Comparison of ENCODE assay signal across 14 cellular contexts in genomic region chr10:99470327-99470726, GRCh38. TPM values are rescaled to one million over a fixed set of nuclear protein-coding genes. Genes with fewer than 3 reads are reported as not detected.
A peak's percentile ranks its signal among the peaks of the same experiment; 100 is the strongest.
DNase-seq lines count a peak whose midpoint lies in the region; ATAC-seq and TF ChIP-seq lines count a peak whose summit lies in the region.
"Had no signal": no experiment of that assay in that cellular context is flagged by ENCODE, and none has a peak within 500 bp of the region (broad histone marks: within the 10 kb centered on the region; RNA-seq: fewer than 3 reads in every experiment).

No MANE protein-coding gene starts in this region.

- H3K4me2 ChIP-seq in HCT116 (ENCODE audit: low read length) = no peak overlapping the region
- H3K4me2 ChIP-seq in mesenchymal stem cell (ENCODE audit: low read length, poor library complexity, severe bottlenecking) = no peak overlapping the region

- H4K20me1 ChIP-seq in HCT116 (ENCODE audit: insufficient read depth) = no peaks in the 10 kb centered on the region
- H4K20me1 ChIP-seq: BLaER1 had no signal

- TF ChIP-seq RAD21 in HCT116 (IDR thresholded peaks at IDR 0.05; ENCODE audit: low read depth) = no peak

- H3K4me1 ChIP-seq in HCT116 (ENCODE audit: control insufficient read depth in 1 of 2, insufficient read depth in 2 of 2, low read length in 2 of 2) (no peaks in the 10 kb centered on the region), mesenchymal stem cell (ENCODE audit: control insufficient read depth, insufficient read depth, low read depth, low read length) (no peaks in the 10 kb centered on the region), thyroid gland (no peaks in the 10 kb centered on the region)

- no peak overlapping the region for H2BK12ac ChIP-seq in mesenchymal stem cell (ENCODE audit: low read length in 2 of 2)

- H3K23ac ChIP-seq in mesenchymal stem cell (ENCODE audit: low read length in 2 of 2) = no peak overlapping the region

- no peak overlapping the region for H2AFZ ChIP-seq in HCT116 (ENCODE audit: low read depth, low read length, poor library complexity, severe bottlenecking)
- H2AFZ ChIP-seq in mesenchymal stem cell (ENCODE audit: low read depth, low read length) = no peak overlapping the region

- no peak overlapping the region for H3K4ac ChIP-seq in mesenchymal stem cell (ENCODE audit: low read depth in 1 of 2, low read length in 2 of 2)

- WGBS in mesenchymal stem cell = 0% methylated on average over 4 of the region's 5 CpGs
- WGBS in thyroid gland, 2 donors = 19 to 26% methylated on average over 5 of the region's 5 CpGs

- H2BK120ac ChIP-seq in mesenchymal stem cell (ENCODE audit: low read depth, low read length) = no peak overlapping the region

- H4K8ac ChIP-seq in mesenchymal stem cell (ENCODE audit: low read length) = no peak overlapping the region

- peak; percentile 1 for DNase-seq in DMS79 (lab: John Stamatoyannopoulos, UW)
- no peak for DNase-seq in DMS79 treated with DMSO at 0.1 percent for 48 hours (lab: John Stamatoyannopoulos, UW)
- no peak for DNase-seq in HCT116 (ENCODE audit: low read depth, low spot score)
- peak; percentile 29 for DNase-seq in OCI-M1 (lab: John Stamatoyannopoulos, UW)
- peak; percentile 78 for DNase-seq in mesenchymal stem cell
- DNase-seq in NCI-H748 treated with DMSO at 0.1 percent for 48 hours (lab: John Stamatoyannopoulos, UW) = no peak
- no peak for DNase-seq in thyroid gland
- DNase-seq: AML-193, Calu3, DND-41, GDM1, HCEC 1CT had no signal

- H3K36me3 ChIP-seq in HCT116 (ENCODE audit: control insufficient read depth in 1 of 2, insufficient read depth in 2 of 2, low read length in 2 of 2) (no peaks in the 10 kb centered on the region), mesenchymal stem cell (ENCODE audit: control insufficient read depth in 1 of 2, insufficient read depth in 2 of 2, low read depth in 1 of 2, low read length in 2 of 2) (no peaks in the 10 kb centered on the region), thyroid gland (no peaks in the 10 kb centered on the region)
- H3K36me3 ChIP-seq: BLaER1 had no signal

- H3K27me3 ChIP-seq in HCT116 (ENCODE audit: insufficient read depth, low read length) (peaks cover 42% of the 10 kb centered on the region), mesenchymal stem cell (ENCODE audit: control insufficient read depth in 1 of 2, insufficient read depth in 1 of 2, low read length in 2 of 2) (peaks cover 12 to 62% of the 10 kb centered on the region in 2 experiments), thyroid gland (no peaks in the 10 kb centered on the region)
- H3K27me3 ChIP-seq: BLaER1 had no signal

- no peak overlapping the region for H2BK5ac ChIP-seq in mesenchymal stem cell (ENCODE audit: low read depth, low read length, poor library complexity, severe bottlenecking)

- H3K9ac ChIP-seq in HCT116 (ENCODE audit: low read length) (no peak overlapping the region), mesenchymal stem cell (ENCODE audit: low read length) (no peak overlapping the region)
- H3K9ac ChIP-seq: BLaER1 had no signal

- no peaks in the 10 kb centered on the region for H3K9me3 ChIP-seq in HCT116 (ENCODE audit: control insufficient read depth in 1 of 2, insufficient read depth in 1 of 2, low read depth in 1 of 2, low read length in 2 of 2)
- H3K9me3 ChIP-seq in mesenchymal stem cell (ENCODE audit: control insufficient read depth, low read length) = no peaks in the 10 kb centered on the region
- no peaks in the 10 kb centered on the region for H3K9me3 ChIP-seq in thyroid gland
- H3K9me3 ChIP-seq: BLaER1 had no signal

- POLR2A ChIA-PET in HCT116 (lab: Charles Lee) = no interaction called here

- RAD21 ChIA-PET in HCT116 (lab: Charles Lee; ENCODE audit: low non-redundant PET in 1 of 2, low total read pairs in 2 of 2, uncharacterized antibody in 2 of 2, unreplicated experiment in 2 of 2) = no interaction called here

- no TSS peak for BruUV-seq in HCT116 (replicated peaks; lab: Mats Ljungman, UMichigan)

- H3K27ac ChIP-seq in HCT116 (ENCODE audit: low read depth, low read length) = no peak overlapping the region
- H3K27ac ChIP-seq in mesenchymal stem cell (ENCODE audit: low read length, poor library complexity, severe bottlenecking) = no peak overlapping the region
- H3K27ac ChIP-seq in thyroid gland = no peak overlapping the region
- H3K27ac ChIP-seq: 22Rv1, BLaER1 had no signal

- no peak overlapping the region for H3K14ac ChIP-seq in mesenchymal stem cell (ENCODE audit: low read length in 2 of 2)

- no peak overlapping the region for H3K18ac ChIP-seq in mesenchymal stem cell (ENCODE audit: low read depth in 1 of 2, low read length in 2 of 2)

- TF ChIP-seq POLR2A in HCT116 (IDR thresholded peaks at IDR 0.05; ENCODE audit: borderline replicate concordance, extremely low read depth, insufficient read depth, insufficient read length) (no peak), thyroid gland (IDR thresholded peaks at IDR 0.05) (no peak)

- no peak overlapping the region for H2AK5ac ChIP-seq in mesenchymal stem cell (ENCODE audit: low read length, severe bottlenecking)

- no peak overlapping the region for H2BK15ac ChIP-seq in mesenchymal stem cell (ENCODE audit: low read depth, poor library complexity, severe bottlenecking)

- ATAC-seq in HCT116 = peak; percentile 63

- no peak overlapping the region for H4K91ac ChIP-seq in mesenchymal stem cell (ENCODE audit: low read length)

- no peak overlapping the region for H3K4me3 ChIP-seq in HCT116 (replicated peaks in 1 of 2; ENCODE audit: low read depth in 1 of 2, low read length in 2 of 2)
- H3K4me3 ChIP-seq in mesenchymal stem cell (ENCODE audit: insufficient read depth in 1 of 2, low read depth in 1 of 2, low read length in 2 of 2) = no peak overlapping the region
- no peak overlapping the region for H3K4me3 ChIP-seq in thyroid gland (replicated peaks in 1 of 3)
- H3K4me3 ChIP-seq: BLaER1 had no signal

- no peaks in the 10 kb centered on the region for H3K9me2 ChIP-seq in HCT116 (ENCODE audit: insufficient read depth)

- intact Hi-C loops in HCT116 (cut with micrococcal nuclease) (no loop called here), thyroid gland (cut with DNase I) (no loop called here)

- H3K79me1 ChIP-seq in mesenchymal stem cell (replicated peaks; ENCODE audit: low read length, poor library complexity, severe bottlenecking) = no peaks in the 10 kb centered on the region

- no peaks in the 10 kb centered on the region for H3K79me2 ChIP-seq in HCT116 (ENCODE audit: insufficient read depth, low read length)

- TF ChIP-seq CTCF in HCT116 (IDR thresholded peaks at IDR 0.05 in 2 of 3, conservative IDR thresholded peaks at IDR 0.05 in 1 of 3; ENCODE audit: borderline replicate concordance in 1 of 3, insufficient read depth in 1 of 3, low read depth in 2 of 3, low read length in 2 of 3) (no peak), thyroid gland (IDR thresholded peaks at IDR 0.05) (no peak)

- CTCF ChIA-PET in HCT116 (lab: Charles Lee) = interaction anchor here (1.0 to 1.4 kb wide), 2 partner anchors 15 to 34 kb away, joined by 3 to 5 read pairs; no protein-coding TSS in a partner anchor

TF ChIP-seq in HCT116, 20 proteins besides CTCF, POLR2A, EP300 and RAD21:
- no peak for TF ChIP-seq TCF7L2 (IDR thresholded peaks at IDR 0.05; ENCODE audit: borderline replicate concordance, extremely low read depth, insufficient read depth, insufficient read length)
- no peak for TF ChIP-seq SIN3A (IDR thresholded peaks at IDR 0.05; ENCODE audit: low read depth)
- no peak for TF ChIP-seq SRF (IDR thresholded peaks at IDR 0.05; ENCODE audit: low read depth)
- TF ChIP-seq JUND (IDR thresholded peaks at IDR 0.05) = no peak

RNA-seq across cellular contexts. Expression of gene GOT1, which starts 39.9 kb away (rescaled TPM):
- 135 TPM for total RNA-seq in HCT116 (2021; ENCODE audit: unreplicated experiment)
- polyA plus RNA-seq in HCT116 (2012) = 211 and 224 TPM in 2 replicates
- polyA plus RNA-seq in mesenchymal stem cell (2013, experiment 1 of 2) = 36.0 TPM
- 36.7 TPM for polyA plus RNA-seq in mesenchymal stem cell (2013, experiment 2 of 2)
- total RNA-seq in thyroid gland = 10 to 100 TPM; 19.3 to 57.3 (median 36.7) TPM

Comparison
In these comparisons a context has a peak if more than half of its experiments do, and no peak if none do; other contexts are left out.
1. DNase-seq: peak in DMS79 (single experiment), OCI-M1 (single experiment) and mesenchymal stem cell (single experiment); none in DMS79 treated with DMSO at 0.1 percent for 48 hours (single experiment), HCT116 (single experiment), NCI-H748 treated with DMSO at 0.1 percent for 48 hours (single experiment) and thyroid gland (0 of 2).